In the genomic region with DNA sequence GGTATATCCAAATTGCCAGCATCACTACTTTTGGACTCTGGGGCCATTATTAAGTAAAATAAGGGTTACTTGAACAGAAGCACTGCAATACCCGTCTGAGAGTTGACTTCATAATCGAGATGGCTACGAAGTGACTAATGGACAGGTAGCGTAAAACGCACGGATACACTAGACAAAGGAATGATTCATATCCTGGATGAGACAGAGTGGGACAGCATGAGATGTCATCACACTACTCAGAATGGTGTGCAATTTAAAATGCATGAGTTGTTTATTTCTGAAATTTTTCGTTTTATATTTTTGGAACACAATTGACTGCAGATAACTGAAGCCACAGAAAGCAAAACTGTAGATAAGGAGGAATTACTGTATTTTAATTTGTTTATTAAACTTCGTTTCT, we compare ENCODE assay signal across 16 cellular contexts.
DNase-seq lines count a peak whose midpoint lies in the region; ATAC-seq, FAIRE-seq and TF ChIP-seq lines count a peak whose summit lies in the region.
"Had no signal": no experiment of that assay in that cellular context is flagged by ENCODE, and none has a peak within 500 bp of the region (broad histone marks: within the 10 kb centered on the region; RNA-seq: fewer than 3 reads in every experiment).

No MANE protein-coding gene starts in this region.

- CTCF ChIA-PET in IMR-90 (lab: Yijun Ruan, JAX) = no interaction called here
- CTCF ChIA-PET in CD8-positive, alpha-beta T cell (lab: Charles Lee) = no interaction called here

- H4K8ac ChIP-seq in IMR-90 (ENCODE audit: low read depth in 2 of 2, low read length in 2 of 2) = no peak overlapping the region

- no peak overlapping the region for H2AK9ac ChIP-seq in IMR-90 (replicated peaks; ENCODE audit: low read depth, low read length, poor library complexity)

- dilution Hi-C loops in IMR-90 (cut with HindIII; ENCODE audit: low sequenced_read_pairs, unreplicated experiment) = no loop called here
- dilution Hi-C loops in keratinocyte (cut with MboI; ENCODE audit: extremely low pct_ligation_motif_present, low sequenced_read_pairs) = no loop called here

- H3K4me1 ChIP-seq in IMR-90 (ENCODE audit: control insufficient read depth, insufficient read depth, low read length) (peaks cover 6% of the 10 kb centered on the region; the same call in 1 of the 2 replicates), keratinocyte (ENCODE audit: control insufficient read depth, extremely low read depth, insufficient read depth, low read length) (peaks cover 28% of the 10 kb centered on the region)
- H3K4me1 ChIP-seq in CD8-positive, alpha-beta T cell (ENCODE audit: insufficient read depth, low read length) = no peaks in the 10 kb centered on the region

- H2BK5ac ChIP-seq in IMR-90 (ENCODE audit: low read depth, low read length, poor library complexity, severe bottlenecking) = peak overlapping the region; percentile 10

- H3K36me3 ChIP-seq in IMR-90 (ENCODE audit: control insufficient read depth, insufficient read depth, low read length) = no peaks in the 10 kb centered on the region
- H3K36me3 ChIP-seq in keratinocyte (ENCODE audit: control insufficient read depth in 2 of 2, extremely low read depth in 1 of 2, insufficient read depth in 2 of 2, low read length in 2 of 2) = no peaks in the 10 kb centered on the region
- H3K36me3 ChIP-seq in CD8-positive, alpha-beta T cell (ENCODE audit: insufficient read depth, low read length) = no peaks in the 10 kb centered on the region
- H3K36me3 ChIP-seq: MG63, SJCRH30, WERI-Rb-1 had no signal

- H3K4me3 Mint-ChIP-seq in activated T-helper 17 cell treated with anti-CD3 and anti-CD28 coated beads, Interleukin-2, amount 50 U/mL, for 72 hours = no peak overlapping the region
- H3K4me3 Mint-ChIP-seq in CD8-positive, alpha-beta T cell = no peak overlapping the region
- H3K4me3 Mint-ChIP-seq: CD4-positive, alpha-beta memory T cell; natural killer cell had no signal

- DNase-seq in DMS53 (lab: John Stamatoyannopoulos, UW) (peak; percentile 80), IMR-90 (peak; percentile 86), keratinocyte (ENCODE audit: low read depth, low spot score) (peak; percentile 49), dorsolateral prefrontal cortex (no peak), anterior cingulate cortex (lab: John Stamatoyannopoulos, UW) (no peak)
- no peak for DNase-seq in CD8-positive, alpha-beta T cell
- DNase-seq in stimulated activated CD4-positive, alpha-beta T cell treated with anti-CD3 and anti-CD28 coated beads, Interleukin-12 subunit alpha, Interleukin-12 subunit beta, amount 100 ng/mL, for 4 hours = no peak
- DNase-seq: CD4-positive, alpha-beta memory T cell; MG63; natural killer cell; NCI-H524 treated with DMSO at 0.1 percent for 48 hours; right cardiac atrium; SJCRH30; substantia nigra; WERI-Rb-1 had no signal

- FAIRE-seq in keratinocyte (lab: Jason Lieb, UNC) = peak; percentile 91

- H2AK5ac ChIP-seq in IMR-90 (ENCODE audit: low read depth, low read length) = no peak overlapping the region

- TF ChIP-seq RAD21 in IMR-90 (IDR thresholded peaks at IDR 0.05; ENCODE audit: low read length) = no peak

- no peak overlapping the region for H3K23ac ChIP-seq in IMR-90 (ENCODE audit: low read depth, low read length)

- H3K27me3 ChIP-seq in IMR-90 (ENCODE audit: control insufficient read depth, insufficient read depth, low read length) (no peaks in the 10 kb centered on the region), keratinocyte (ENCODE audit: control insufficient read depth, extremely low read depth, insufficient read depth, low read length) (no peaks in the 10 kb centered on the region), dorsolateral prefrontal cortex (no peaks in the 10 kb centered on the region)
- no peaks in the 10 kb centered on the region for H3K27me3 ChIP-seq in CD8-positive, alpha-beta T cell (ENCODE audit: insufficient read depth, low read length)
- H3K27me3 ChIP-seq: MG63, SJCRH30 had no signal

- no peak overlapping the region for H4K91ac ChIP-seq in IMR-90 (ENCODE audit: insufficient read depth, low read depth, low read length)

- H3K9me3 ChIP-seq in IMR-90 (ENCODE audit: control insufficient read depth, insufficient read depth, low read length) (no peaks in the 10 kb centered on the region), keratinocyte (ENCODE audit: control insufficient read depth, low read depth, low read length) (no peaks in the 10 kb centered on the region)
- H3K9me3 ChIP-seq in CD8-positive, alpha-beta T cell (ENCODE audit: low read length) = no peaks in the 10 kb centered on the region
- H3K9me3 ChIP-seq: MG63, SJCRH30 had no signal

- WGBS in IMR-90 (ENCODE audit: extremely low coverage in 2 of 2, insufficient read length in 1 of 2), 2 experiments = no CpG with 5 or more reads among the region's 8 CpGs

- intact Hi-C loops in IMR-90 (cut with micrococcal nuclease) = no loop called here
- intact Hi-C loops in dorsolateral prefrontal cortex (cut with DNase I) = no loop called here
- intact Hi-C loops in CD8-positive, alpha-beta T cell (cut with DNase I, micrococcal nuclease) = no loop called here

- H2BK20ac ChIP-seq in IMR-90 (ENCODE audit: low read depth, low read length) = no peak overlapping the region

- H3K4me2 ChIP-seq in IMR-90 (ENCODE audit: low read depth, low read length) = peak overlapping the region; percentile 41; the same call in 1 of the 2 replicates
- peak overlapping the region; percentile 69 for H3K4me2 ChIP-seq in keratinocyte (ENCODE audit: control insufficient read depth, extremely low read depth, insufficient read depth, low read depth, low read length)

- H3K9me1 ChIP-seq in IMR-90 (ENCODE audit: insufficient read depth, low read length) = peaks cover 11% of the 10 kb centered on the region
- no peaks in the 10 kb centered on the region for H3K9me1 ChIP-seq in keratinocyte (ENCODE audit: control insufficient read depth, extremely low read depth, insufficient read depth, low read length)

- H3K27ac ChIP-seq in IMR-90 (ENCODE audit: insufficient read depth, low read length) = no peak overlapping the region
- peak overlapping the region; percentile 79 for H3K27ac ChIP-seq in keratinocyte (ENCODE audit: control insufficient read depth, insufficient read depth, low read length)
- no peak overlapping the region for H3K27ac ChIP-seq in dorsolateral prefrontal cortex
- H3K27ac ChIP-seq in CD8-positive, alpha-beta T cell (ENCODE audit: low read depth, low read length) = no peak overlapping the region
- H3K27ac ChIP-seq: SJCRH30, WERI-Rb-1 had no signal

- H3K4me3 ChIP-seq in IMR-90 (ENCODE audit: insufficient read depth, low read depth, low read length) = no peak overlapping the region
- H3K4me3 ChIP-seq in keratinocyte (ENCODE audit: control insufficient read depth in 2 of 3, extremely low read depth in 1 of 3, insufficient read depth in 2 of 3, low read depth in 1 of 3, low read length in 3 of 3) = no peak overlapping the region
- no peak overlapping the region for H3K4me3 ChIP-seq in dorsolateral prefrontal cortex
- H3K4me3 ChIP-seq in CD8-positive, alpha-beta T cell (ENCODE audit: low read depth, low read length) = no peak overlapping the region
- H3K4me3 ChIP-seq: MG63, SJCRH30 had no signal

- H3K36me3 Mint-ChIP-seq in activated T-helper 17 cell treated with anti-CD3 and anti-CD28 coated beads, Interleukin-2, amount 50 U/mL, for 72 hours (ENCODE audit: low read depth) = no peaks in the 10 kb centered on the region
- peaks cover 14% of the 10 kb centered on the region for H3K36me3 Mint-ChIP-seq in CD8-positive, alpha-beta T cell
- H3K36me3 Mint-ChIP-seq: natural killer cell had no signal

- H2AFZ ChIP-seq in IMR-90 (replicated peaks; ENCODE audit: low read length, poor library complexity) = no peak overlapping the region
- no peak overlapping the region for H2AFZ ChIP-seq in keratinocyte (ENCODE audit: control insufficient read depth, low read length)

- H3K27me3 Mint-ChIP-seq in activated T-helper 17 cell treated with anti-CD3 and anti-CD28 coated beads, Interleukin-2, amount 50 U/mL, for 72 hours = no peaks in the 10 kb centered on the region
- H3K27me3 Mint-ChIP-seq in CD8-positive, alpha-beta T cell (ENCODE audit: low read depth) = no peaks in the 10 kb centered on the region
- H3K27me3 Mint-ChIP-seq: CD4-positive, alpha-beta memory T cell had no signal

- H3K79me2 ChIP-seq in keratinocyte (ENCODE audit: control insufficient read depth, insufficient read depth, low read length) = no peaks in the 10 kb centered on the region

- POLR2A ChIA-PET in IMR-90 (lab: Charles Lee; ENCODE audit: unreplicated experiment) = no interaction called here
- POLR2A ChIA-PET in CD8-positive, alpha-beta T cell (lab: Charles Lee) = no interaction called here

- no peak for TF ChIP-seq CTCF in IMR-90 (conservative IDR thresholded peaks at IDR 0.05; ENCODE audit: low read depth, low read length)
- no peak for TF ChIP-seq CTCF in keratinocyte (optimal IDR thresholded peaks at IDR 0.05 in 1 of 3, IDR thresholded peaks at IDR 0.05 in 1 of 3, conservative IDR thresholded peaks at IDR 0.05 in 1 of 3; ENCODE audit: extremely low read depth in 1 of 3, insufficient read depth in 2 of 3, low read length in 3 of 3)
- TF ChIP-seq CTCF in dorsolateral prefrontal cortex (IDR thresholded peaks at IDR 0.05 in 54 of 56, conservative IDR thresholded peaks at IDR 0.05 in 2 of 56; ENCODE audit: low read depth in 1 of 56, partially characterized antibody in 56 of 56) = no peak
- no peak for TF ChIP-seq CTCF in CD8-positive, alpha-beta T cell (IDR thresholded peaks at IDR 0.05)

- H2BK15ac ChIP-seq in IMR-90 (ENCODE audit: low read depth, low read length) = no peak overlapping the region

- BruUV-seq in IMR-90 (replicated peaks; lab: Mats Ljungman, UMichigan) = no TSS peak

- no peak overlapping the region for H3K27ac Mint-ChIP-seq in activated T-helper 17 cell treated with anti-CD3 and anti-CD28 coated beads, Interleukin-2, amount 50 U/mL, for 72 hours
- H3K27ac Mint-ChIP-seq in CD8-positive, alpha-beta T cell = no peak overlapping the region
- H3K27ac Mint-ChIP-seq: CD4-positive, alpha-beta memory T cell; natural killer cell had no signal

- no peak for TF ChIP-seq POLR2A in IMR-90 (IDR thresholded peaks at IDR 0.05; ENCODE audit: low read depth, low read length)

- in situ Hi-C loops in IMR-90 (cut with MboI; ENCODE audit: low sequenced_read_pairs) = no loop called here

- no peak overlapping the region for H3K14ac ChIP-seq in IMR-90 (replicated peaks; ENCODE audit: low read depth, low read length)

- H4K20me1 ChIP-seq in IMR-90 (ENCODE audit: insufficient read depth, low read length) (no peaks in the 10 kb centered on the region), keratinocyte (ENCODE audit: control insufficient read depth, extremely low read depth, insufficient read depth, low read length) (no peaks in the 10 kb centered on the region)

- H3K4ac ChIP-seq in IMR-90 (ENCODE audit: low read depth, low read length) = no peak overlapping the region

- no peak overlapping the region for H3K56ac ChIP-seq in IMR-90 (ENCODE audit: extremely low read depth, insufficient read depth, low read length)

- H2BK120ac ChIP-seq in IMR-90 (ENCODE audit: low read depth, low read length) = no peak overlapping the region

- H3K4me1 Mint-ChIP-seq in activated T-helper 17 cell treated with anti-CD3 and anti-CD28 coated beads, Interleukin-2, amount 50 U/mL, for 72 hours = peaks cover 3% of the 10 kb centered on the region
- H3K4me1 Mint-ChIP-seq in CD8-positive, alpha-beta T cell (ENCODE audit: low read depth) = peaks cover 3% of the 10 kb centered on the region

- 0 out of 4 replicates have a peak, but pooled peaks cover 0 to 8% of the 10 kb centered on the region in 2 experiments for H3K79me1 ChIP-seq in IMR-90 (ENCODE audit: low read depth in 1 of 2, low read length in 2 of 2)

- no peak overlapping the region for H4K5ac ChIP-seq in IMR-90 (ENCODE audit: low read depth, low read length)

- H3K9ac ChIP-seq in IMR-90 (ENCODE audit: low read depth, low read length) (no peak overlapping the region), keratinocyte (ENCODE audit: control insufficient read depth, extremely low read depth, insufficient read depth, low read length) (peak overlapping the region; percentile 40)

- H3K9me3 Mint-ChIP-seq in activated T-helper 17 cell treated with anti-CD3 and anti-CD28 coated beads, Interleukin-2, amount 50 U/mL, for 72 hours = no peaks in the 10 kb centered on the region
- no peaks in the 10 kb centered on the region for H3K9me3 Mint-ChIP-seq in CD8-positive, alpha-beta T cell
- H3K9me3 Mint-ChIP-seq: CD4-positive, alpha-beta memory T cell; natural killer cell had no signal

- no peak for ATAC-seq in IMR-90 (ENCODE audit: low read depth)
- ATAC-seq in activated T-helper 17 cell treated with anti-CD3 and anti-CD28 coated beads, Interleukin-2, amount 50 U/mL, for 72 hours (replicated peaks) = peak; percentile 80
- ATAC-seq in CD8-positive, alpha-beta T cell = no peak
- ATAC-seq: natural killer cell, right cardiac atrium had no signal

- no peak overlapping the region for H3K18ac ChIP-seq in IMR-90 (ENCODE audit: low read depth, low read length)

Comparison
In these comparisons a context has a peak if more than half of its experiments do, and no peak if none do; other contexts are left out.
1. DNase-seq: peak in DMS53 (single experiment), IMR-90 (single experiment) and keratinocyte (single experiment); none in dorsolateral prefrontal cortex (0 of 10), anterior cingulate cortex (0 of 58), CD8-positive, alpha-beta T cell (0 of 7) and stimulated activated CD4-positive, alpha-beta T cell treated with anti-CD3 and anti-CD28 coated beads, Interleukin-12 subunit alpha, Interleukin-12 subunit beta, amount 100 ng/mL, for 4 hours (single experiment).